ENCODE assay signal across 1 cellular context in genomic region chr1:179365342-179366092, GRCh38.
TF ChIP-seq lines count a peak whose summit lies in the region.

Gene AXDND1, plus strand, starts transcription at chr1:179365971. Its CDS starts 539 bp downstream, at chr1:179366510.

TF ChIP-seq in HepG2, 621 proteins besides CTCF, POLR2A, EP300 and RAD21 (continued from another document):
- no peak for TF ChIP-seq ZUFSP (CRISPR knock-in tag; IDR thresholded peaks at IDR 0.05; ENCODE audit: borderline replicate concordance)
- TF ChIP-seq ZNF607 (CRISPR knock-in tag; IDR thresholded peaks at IDR 0.05; ENCODE audit: borderline replicate concordance) = no peak
